In the genomic region with DNA sequence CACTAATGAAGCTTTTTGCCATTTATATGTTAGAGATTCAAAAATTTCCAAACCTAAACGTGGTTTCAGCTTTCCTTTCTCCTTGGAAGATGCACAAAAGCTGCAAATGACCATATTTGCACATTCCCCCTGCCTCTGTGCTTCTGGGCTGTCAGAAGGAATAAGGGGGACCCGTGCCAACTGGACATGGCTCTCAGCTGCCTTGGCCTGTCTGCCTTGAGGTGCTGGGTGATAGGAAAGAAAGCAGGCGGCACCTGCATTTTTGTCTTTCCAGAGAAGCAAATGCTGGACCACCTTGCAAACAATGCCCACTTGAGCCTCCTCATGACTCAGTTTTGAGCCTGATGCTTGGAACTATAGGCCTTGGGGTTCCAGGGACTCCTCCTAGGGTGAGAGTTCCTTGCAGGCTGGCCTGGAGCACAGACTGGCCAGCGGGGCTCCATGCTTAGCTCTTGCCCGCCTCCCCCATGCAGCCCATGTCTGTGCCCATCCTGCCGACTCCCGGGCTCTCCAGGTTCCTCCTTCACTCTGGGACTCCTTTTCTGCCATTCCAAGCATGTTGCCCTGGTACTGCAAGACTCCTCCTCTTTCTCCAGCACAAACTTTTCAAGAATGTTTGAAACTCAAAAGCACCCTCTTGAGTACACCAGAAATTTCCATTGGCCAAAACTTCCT, we compare ENCODE assay signal across 1 cellular context.
TF ChIP-seq lines count a peak whose summit lies in the region.

No MANE protein-coding gene starts in this region.

TF ChIP-seq in WTC11, 78 proteins besides CTCF, POLR2A, EP300 and RAD21 (continued from another document):
- TF ChIP-seq, protein P1, sequence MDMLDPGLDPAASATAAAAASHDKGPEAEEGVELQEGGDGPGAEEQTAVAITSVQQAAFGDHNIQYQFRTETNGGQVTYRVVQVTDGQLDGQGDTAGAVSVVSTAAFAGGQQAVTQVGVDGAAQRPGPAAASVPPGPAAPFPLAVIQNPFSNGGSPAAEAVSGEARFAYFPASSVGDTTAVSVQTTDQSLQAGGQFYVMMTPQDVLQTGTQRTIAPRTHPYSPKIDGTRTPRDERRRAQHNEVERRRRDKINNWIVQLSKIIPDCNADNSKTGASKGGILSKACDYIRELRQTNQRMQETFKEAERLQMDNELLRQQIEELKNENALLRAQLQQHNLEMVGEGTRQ (CRISPR knock-in tag; IDR thresholded peaks at IDR 0.05) = no peak
- TF ChIP-seq NR3C1 (CRISPR knock-in tag; conservative IDR thresholded peaks at IDR 0.05; ENCODE audit: low read depth) (no peak), NFYB (CRISPR knock-in tag; conservative IDR thresholded peaks at IDR 0.05; ENCODE audit: low read depth) (no peak), ZNF396 (CRISPR knock-in tag; IDR thresholded peaks at IDR 0.05; ENCODE audit: borderline replicate concordance) (no peak), ELF4 (CRISPR knock-in tag; IDR thresholded peaks at IDR 0.05; ENCODE audit: low read depth) (no peak)
